ENCODE assay signal across 10 cellular contexts in the genomic region with DNA sequence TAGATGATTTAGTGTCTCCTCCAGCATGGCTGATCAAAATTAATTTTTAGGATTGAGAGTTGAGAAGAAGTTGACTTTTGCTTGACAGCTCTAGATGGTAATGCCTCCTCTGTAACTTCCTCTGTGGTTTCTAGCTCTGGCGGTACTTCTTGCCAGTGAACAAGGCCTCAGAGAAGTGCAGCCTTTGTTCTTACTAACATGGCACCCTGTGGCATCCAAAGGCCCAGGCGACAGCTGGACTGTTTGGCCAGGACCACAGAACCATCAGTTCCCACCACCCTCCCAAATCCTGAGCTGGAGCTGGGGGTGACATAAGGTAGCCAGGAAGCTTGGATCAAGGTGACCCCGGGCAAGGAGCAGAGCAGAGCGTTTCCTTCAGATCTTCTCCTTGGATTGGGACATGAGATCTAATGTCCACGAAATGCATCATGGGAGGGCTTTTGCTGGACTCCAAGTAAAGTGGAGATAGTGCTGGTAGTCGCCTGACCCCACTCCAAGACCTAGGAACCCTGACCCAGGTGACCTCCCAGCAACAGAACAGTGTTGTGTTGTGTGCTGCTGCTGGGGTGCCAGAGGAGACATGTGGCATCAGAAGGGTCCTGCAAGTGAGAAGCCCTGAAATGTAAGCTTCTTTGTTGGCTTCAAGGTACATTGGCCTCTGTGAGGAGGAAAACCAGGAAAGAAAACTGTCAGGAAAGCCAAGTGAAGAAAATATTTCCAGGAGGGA. TPM values are rescaled to one million over a fixed set of nuclear protein-coding genes. Genes with fewer than 3 reads are reported as not detected.
DNase-seq lines count a peak whose midpoint lies in the region; ATAC-seq and TF ChIP-seq lines count a peak whose summit lies in the region.
"Had no signal": no experiment of that assay in that cellular context is flagged by ENCODE, and none has a peak within 500 bp of the region (broad histone marks: within the 10 kb centered on the region; RNA-seq: fewer than 3 reads in every experiment).

No MANE protein-coding gene starts in this region.

- H3K36me3 Mint-ChIP-seq in CD8-positive, alpha-beta T cell, result peaks cover 25% of the 10 kb centered on the region

- H3K79me2 ChIP-seq in GM23248 (ENCODE audit: insufficient read depth), result peaks cover 95% of the 10 kb centered on the region

- H2AFZ ChIP-seq in GM23248, result no peak overlapping the region

- H3K27ac ChIP-seq in CD8-positive, alpha-beta T cell (ENCODE audit: low read depth, low read length), result peak overlapping the region; percentile 38
- peak overlapping the region; percentile 45 to 55 for H3K27ac ChIP-seq in esophagus (ENCODE audit: low read depth in 2 of 2, low read length in 1 of 2)
- no peak overlapping the region for H3K27ac ChIP-seq in GM23248

- H3K4me1 ChIP-seq in CD8-positive, alpha-beta T cell (ENCODE audit: insufficient read depth, low read length), result peaks cover 84% of the 10 kb centered on the region
- no peaks in the 10 kb centered on the region for H3K4me1 ChIP-seq in esophagus (ENCODE audit: control insufficient read depth in 2 of 2, insufficient read depth in 2 of 2, low read length in 1 of 2)
- H3K4me1 ChIP-seq in GM23248 (ENCODE audit: insufficient read depth), result peaks cover 15% of the 10 kb centered on the region

- in situ Hi-C loops in GM23248 (cut with MboI), result no loop called here

- H3K27me3 Mint-ChIP-seq in CD8-positive, alpha-beta T cell (ENCODE audit: low read depth), result no peaks in the 10 kb centered on the region

- no peaks in the 10 kb centered on the region for H4K20me1 ChIP-seq in GM23248 (ENCODE audit: insufficient read depth)

- no peak overlapping the region for H3K4me2 ChIP-seq in GM23248 (ENCODE audit: unreplicated experiment)

- H3K9me3 Mint-ChIP-seq in CD8-positive, alpha-beta T cell, result no peaks in the 10 kb centered on the region

- ATAC-seq in CD8-positive, alpha-beta T cell, result peak; percentile 47
- ATAC-seq in GM21447 (IDR thresholded peaks at IDR 0.05; ENCODE audit: unreplicated experiment) (peak; percentile 45), GM18870 (IDR thresholded peaks at IDR 0.05; ENCODE audit: unreplicated experiment) (no peak)

- POLR2A ChIA-PET in CD8-positive, alpha-beta T cell (lab: Charles Lee), result interaction anchor here (0.6 to 1.5 kb wide), 8 partner anchors 9 to 763 kb away, joined by 3 to 11 read pairs (median 3); partner anchors contain the start of genes APBB1IP and YME1L1

- peak overlapping the region; percentile 95 for H3K27ac Mint-ChIP-seq in CD8-positive, alpha-beta T cell

- WGBS in esophagus, 2 donors, result 66 to 71% methylated on average over 6 of the region's 6 CpGs
- 74 to 86% methylated on average over 6 of the region's 6 CpGs for WGBS in GM23248 (ENCODE audit: low coverage in 1 of 2, low lambda C conversion rate in 2 of 2, missing lambda C conversion rate in 2 of 2), 2 experiments

- intact Hi-C loops in CD8-positive, alpha-beta T cell (cut with DNase I, micrococcal nuclease), result loop anchor here (1.0 to 10.0 kb wide), 3 partner anchors 9 to 1855 kb away; partner anchors contain the start of gene ANKRD26 (in 1 of the 2)

- no peaks in the 10 kb centered on the region for H3K27me3 ChIP-seq in CD8-positive, alpha-beta T cell (ENCODE audit: insufficient read depth, low read length)
- H3K27me3 ChIP-seq in esophagus (ENCODE audit: control insufficient read depth in 1 of 2, insufficient read depth in 2 of 2, low read length in 2 of 2) (no peaks in the 10 kb centered on the region), GM23248 (replicated peaks; ENCODE audit: insufficient read depth) (no peaks in the 10 kb centered on the region)

- H3K4me3 ChIP-seq in CD8-positive, alpha-beta T cell (ENCODE audit: low read depth, low read length), result peak overlapping the region; percentile 36
- no peak overlapping the region for H3K4me3 ChIP-seq in esophagus (ENCODE audit: low read depth in 1 of 2, low read length in 2 of 2)
- no peak overlapping the region for H3K4me3 ChIP-seq in GM23248

- CTCF ChIA-PET in CD8-positive, alpha-beta T cell (lab: Charles Lee), result no interaction called here

- no peaks in the 10 kb centered on the region for H3K9me2 ChIP-seq in GM23248 (ENCODE audit: insufficient read depth)

- H3K9ac ChIP-seq in GM23248, result no peak overlapping the region

- DNase-seq in CD8-positive, alpha-beta T cell, result peak in 4 of 7 experiments; percentile 38 to 66 (median 46)
- DNase-seq in NOMO-1 (lab: John Stamatoyannopoulos, UW; ENCODE audit: unreplicated experiment in 2 of 2), result peak; percentile 67 to 80
- DNase-seq in DMS79 (lab: John Stamatoyannopoulos, UW), result no peak
- DNase-seq in GM23248, result no peak
- DNase-seq in dedifferentiated amniotic fluid mesenchymal stem cell (ENCODE audit: extremely low spot score), result no peak
- DNase-seq: mesendoderm, NCI-H2171 treated with DMSO at 0.1 percent for 48 hours had no signal

- no peak for TF ChIP-seq CTCF in CD8-positive, alpha-beta T cell (IDR thresholded peaks at IDR 0.05)

- H3F3A ChIP-seq in GM23248 (ENCODE audit: insufficient read depth), result peaks cover 22% of the 10 kb centered on the region

- H3K4me3 Mint-ChIP-seq in CD8-positive, alpha-beta T cell, result peak overlapping the region; percentile 44

- peaks cover 67% of the 10 kb centered on the region for H3K4me1 Mint-ChIP-seq in CD8-positive, alpha-beta T cell (ENCODE audit: low read depth)

- H3K36me3 ChIP-seq in CD8-positive, alpha-beta T cell (ENCODE audit: insufficient read depth, low read length), result no peaks in the 10 kb centered on the region
- no peaks in the 10 kb centered on the region for H3K36me3 ChIP-seq in esophagus (ENCODE audit: control insufficient read depth in 2 of 2, insufficient read depth in 2 of 2, low read length in 1 of 2)
- H3K36me3 ChIP-seq in GM23248 (ENCODE audit: low read depth), result 0 out of 2 replicates have a peak, but pooled peaks cover 3% of the 10 kb centered on the region

- H3K9me3 ChIP-seq in CD8-positive, alpha-beta T cell (ENCODE audit: low read length), result no peaks in the 10 kb centered on the region
- H3K9me3 ChIP-seq in esophagus (ENCODE audit: control insufficient read depth in 2 of 2, insufficient read depth in 1 of 2, low read depth in 1 of 2, low read length in 1 of 2) (no peaks in the 10 kb centered on the region), GM23248 (ENCODE audit: low read depth) (no peaks in the 10 kb centered on the region)

RNA-seq across cellular contexts. Expression of gene APBB1IP, which starts 41.8 kb away (rescaled TPM):
- 10 to 100 TPM; 36.4 to 36.8 TPM for total RNA-seq in CD8-positive, alpha-beta T cell
- polyA plus RNA-seq in esophagus (under 1 TPM; 0.75 to 0.98 TPM), GM23248 (2016; fragmentation: Nextera tagmentation; extraction: Ambion mirVana) (25.0 and 25.1 TPM in 2 replicates)
- total RNA-seq in GM23248 (2014; rRNA removed; shearing (Covaris generic)), result 7.3 and 9.4 TPM in 2 replicates

Comparison
In these comparisons a context has a peak if more than half of its experiments do, and no peak if none do; other contexts are left out.
1. DNase-seq: peak in CD8-positive, alpha-beta T cell (4 of 7) and NOMO-1 (2 of 2); none in DMS79 (single experiment), GM23248 (single experiment) and dedifferentiated amniotic fluid mesenchymal stem cell (single experiment).